Comparison of ENCODE assay signal across 10 cellular contexts in genomic region chrX:155000841-155001240, GRCh38.
"Had no signal": no experiment of that assay in that cellular context is flagged by ENCODE, and none has a peak within 500 bp of the region (broad histone marks: within the 10 kb centered on the region; RNA-seq: fewer than 3 reads in every experiment).

No MANE protein-coding gene starts in this region.

- H3K36me3 ChIP-seq: HAP-1 had no signal

- H3K4me1 ChIP-seq: HAP-1 had no signal

- FAIRE-seq: HTR-8/SVneo, K562 had no signal

- H3K27ac ChIP-seq: HL-60 had no signal

- H3K4me3 ChIP-seq: HAP-1, K562 had no signal

- H3K9me3 ChIP-seq: HAP-1 had no signal

- H3K27ac Mint-ChIP-seq: HFFc6 had no signal

- H3K4me3 Mint-ChIP-seq: HFFc6 had no signal

- DNase-seq: GOT3, H7, HFFc6, IMR-90, KG1 had no signal

- H3K9me3 Mint-ChIP-seq: HFFc6 had no signal

- ATAC-seq: HCT116, K562 had no signal
